ENCODE assay signal across 1 cellular context in the genomic region with DNA sequence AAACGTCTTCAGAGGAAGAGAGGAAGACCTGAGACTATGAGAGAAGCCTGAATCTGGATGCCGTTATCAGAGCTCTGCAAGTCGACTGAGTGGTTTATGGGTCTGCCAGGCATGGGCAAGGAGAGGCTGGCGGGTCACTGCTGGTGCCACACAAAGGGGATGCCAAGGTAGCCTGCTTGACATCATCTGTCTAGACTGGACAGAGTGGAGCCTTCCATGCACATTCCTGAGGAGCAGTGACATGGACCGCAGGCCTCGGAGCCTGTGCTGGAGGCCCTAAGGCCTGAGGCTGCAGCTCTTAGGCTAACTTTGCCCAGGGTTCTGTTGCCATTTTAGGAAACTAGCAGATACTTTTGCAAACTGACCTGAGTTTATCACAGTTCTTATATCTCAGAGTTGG.
TF ChIP-seq lines count a peak whose summit lies in the region.

No MANE protein-coding gene starts in this region.

TF ChIP-seq in neural cell, 6 proteins besides CTCF, POLR2A, EP300 and RAD21 (continued from another document):
- TF ChIP-seq, protein P1, sequence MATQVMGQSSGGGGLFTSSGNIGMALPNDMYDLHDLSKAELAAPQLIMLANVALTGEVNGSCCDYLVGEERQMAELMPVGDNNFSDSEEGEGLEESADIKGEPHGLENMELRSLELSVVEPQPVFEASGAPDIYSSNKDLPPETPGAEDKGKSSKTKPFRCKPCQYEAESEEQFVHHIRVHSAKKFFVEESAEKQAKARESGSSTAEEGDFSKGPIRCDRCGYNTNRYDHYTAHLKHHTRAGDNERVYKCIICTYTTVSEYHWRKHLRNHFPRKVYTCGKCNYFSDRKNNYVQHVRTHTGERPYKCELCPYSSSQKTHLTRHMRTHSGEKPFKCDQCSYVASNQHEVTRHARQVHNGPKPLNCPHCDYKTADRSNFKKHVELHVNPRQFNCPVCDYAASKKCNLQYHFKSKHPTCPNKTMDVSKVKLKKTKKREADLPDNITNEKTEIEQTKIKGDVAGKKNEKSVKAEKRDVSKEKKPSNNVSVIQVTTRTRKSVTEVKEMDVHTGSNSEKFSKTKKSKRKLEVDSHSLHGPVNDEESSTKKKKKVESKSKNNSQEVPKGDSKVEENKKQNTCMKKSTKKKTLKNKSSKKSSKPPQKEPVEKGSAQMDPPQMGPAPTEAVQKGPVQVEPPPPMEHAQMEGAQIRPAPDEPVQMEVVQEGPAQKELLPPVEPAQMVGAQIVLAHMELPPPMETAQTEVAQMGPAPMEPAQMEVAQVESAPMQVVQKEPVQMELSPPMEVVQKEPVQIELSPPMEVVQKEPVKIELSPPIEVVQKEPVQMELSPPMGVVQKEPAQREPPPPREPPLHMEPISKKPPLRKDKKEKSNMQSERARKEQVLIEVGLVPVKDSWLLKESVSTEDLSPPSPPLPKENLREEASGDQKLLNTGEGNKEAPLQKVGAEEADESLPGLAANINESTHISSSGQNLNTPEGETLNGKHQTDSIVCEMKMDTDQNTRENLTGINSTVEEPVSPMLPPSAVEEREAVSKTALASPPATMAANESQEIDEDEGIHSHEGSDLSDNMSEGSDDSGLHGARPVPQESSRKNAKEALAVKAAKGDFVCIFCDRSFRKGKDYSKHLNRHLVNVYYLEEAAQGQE (IDR thresholded peaks at IDR 0.05; ENCODE audit: borderline replicate concordance): no peak
- TF ChIP-seq POLR2AphosphoS5 (IDR thresholded peaks at IDR 0.05): no peak
- no peak for TF ChIP-seq TAF1 (IDR thresholded peaks at IDR 0.05; ENCODE audit: low read depth)
- TF ChIP-seq EZH2 (IDR thresholded peaks at IDR 0.05; ENCODE audit: borderline replicate concordance, insufficient read depth, low read length, poor library complexity, severe bottlenecking): no peak
